Comparison of ENCODE assay signal across 8 cellular contexts in the genomic region with DNA sequence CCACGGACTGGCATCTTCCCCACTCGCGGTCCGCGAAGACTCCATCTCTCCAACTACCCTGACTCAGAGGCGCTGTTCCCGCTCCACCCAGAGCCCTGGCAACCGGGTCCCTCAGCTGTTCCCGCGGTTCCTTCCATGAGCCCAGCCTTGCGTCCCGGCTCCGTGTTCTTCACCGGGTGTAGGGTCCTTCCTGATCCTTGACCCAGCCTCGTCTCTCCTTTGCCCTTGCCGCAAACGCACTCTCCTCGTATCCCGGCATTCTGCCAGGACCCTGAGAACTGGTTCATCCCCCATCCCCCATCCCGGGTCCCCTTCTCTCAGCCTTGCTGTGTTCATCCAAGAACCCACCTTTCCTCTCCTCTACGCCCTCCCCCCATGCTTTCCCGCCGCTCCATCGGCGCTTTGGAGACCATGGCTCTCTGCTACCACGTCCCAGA. TPM values are rescaled to one million over a fixed set of nuclear protein-coding genes. Genes with fewer than 3 reads are reported as not detected.
DNase-seq lines count a peak whose midpoint lies in the region; ATAC-seq and TF ChIP-seq lines count a peak whose summit lies in the region.

No MANE protein-coding gene starts in this region.

- H3K27ac Mint-ChIP-seq in H9: no peak overlapping the region
- H3K27ac Mint-ChIP-seq in activated CD8-positive, alpha-beta memory T cell treated with anti-CD3 and anti-CD28 coated beads, Interleukin-2, amount 10 ng/mL, durations not matched to agents 7 days and 5 days: no peak overlapping the region

- peaks cover 0 to 5% of the 10 kb centered on the region in 2 experiments; a peak in 3 of 5 replicates for H3K9me3 Mint-ChIP-seq in H9
- H3K9me3 Mint-ChIP-seq in activated CD8-positive, alpha-beta memory T cell treated with anti-CD3 and anti-CD28 coated beads, Interleukin-2, amount 10 ng/mL, durations not matched to agents 7 days and 5 days (ENCODE audit: low read depth): no peaks in the 10 kb centered on the region

- peak overlapping the region; percentile 59 to 92 for H3K4me3 Mint-ChIP-seq in H9
- peak overlapping the region; percentile 68 for H3K4me3 Mint-ChIP-seq in activated CD8-positive, alpha-beta memory T cell treated with anti-CD3 and anti-CD28 coated beads, Interleukin-2, amount 10 ng/mL, durations not matched to agents 7 days and 5 days

- H3K9ac ChIP-seq in H9 (ENCODE audit: extremely low read depth, insufficient read length, low read length): no peak overlapping the region

- H3K23ac ChIP-seq in H9 (ENCODE audit: insufficient read length, low read depth, low read length): no peak overlapping the region

- H4K5ac ChIP-seq in H9 (ENCODE audit: insufficient read length, low read depth, low read length): no peak overlapping the region

- no peak overlapping the region for H2BK20ac ChIP-seq in H9 (ENCODE audit: low read depth, low read length, poor library complexity, severe bottlenecking)

- peaks cover 13 to 44% of the 10 kb centered on the region in 2 experiments for H3K4me1 Mint-ChIP-seq in H9
- H3K4me1 Mint-ChIP-seq in activated CD8-positive, alpha-beta memory T cell treated with anti-CD3 and anti-CD28 coated beads, Interleukin-2, amount 10 ng/mL, durations not matched to agents 7 days and 5 days: peaks cover 74% of the 10 kb centered on the region

- H2BK15ac ChIP-seq in H9 (ENCODE audit: low read depth, low read length): no peak overlapping the region

- H3K36me3 Mint-ChIP-seq in H9 (ENCODE audit: insufficient read depth in 1 of 3, low read depth in 3 of 3): peaks cover 0 to 1% (median 0%) of the 10 kb centered on the region in 3 experiments; a peak in 3 of 7 replicates
- H3K36me3 Mint-ChIP-seq in activated CD8-positive, alpha-beta memory T cell treated with anti-CD3 and anti-CD28 coated beads, Interleukin-2, amount 10 ng/mL, durations not matched to agents 7 days and 5 days: peaks cover 11% of the 10 kb centered on the region

- peaks cover 39% of the 10 kb centered on the region for H3K23me2 ChIP-seq in H9 (ENCODE audit: insufficient read length, low read depth, low read length, poor library complexity, severe bottlenecking)

- H2AFZ ChIP-seq in ACC112 (ENCODE audit: low read length, unreplicated experiment) (peak overlapping the region; percentile 58), H9 (ENCODE audit: low read length) (no peak overlapping the region)

- H3K4me2 ChIP-seq in H9 (ENCODE audit: insufficient read depth, insufficient read length, low read length): peak overlapping the region; percentile 92

- no peak overlapping the region for H2BK120ac ChIP-seq in H9 (ENCODE audit: low read depth, low read length, poor library complexity, severe bottlenecking)

- H2BK12ac ChIP-seq in H9 (ENCODE audit: insufficient read length, low read depth, low read length): no peak overlapping the region

- H3T11ph ChIP-seq in H9 (ENCODE audit: low read length): no peak overlapping the region

- H3K79me1 ChIP-seq in H9 (ENCODE audit: insufficient read depth, low read depth, low read length, poor library complexity, severe bottlenecking): no peaks in the 10 kb centered on the region

- H4K8ac ChIP-seq in H9 (replicated peaks; ENCODE audit: insufficient read length, low read depth, low read length): no peak overlapping the region

- H3K56ac ChIP-seq in H9 (ENCODE audit: insufficient read length, low read depth, low read length): no peak overlapping the region

- H3K4me3 ChIP-seq in ACC112 (ENCODE audit: low read depth, low read length) (peak overlapping the region; percentile 85), iPS-18c (ENCODE audit: insufficient read depth, low read depth, low read length) (peak overlapping the region; percentile 60)

- no peak overlapping the region for H3K18ac ChIP-seq in H9 (ENCODE audit: insufficient read length, low read depth, low read length)

- peaks cover 3% of the 10 kb centered on the region; the same call in 1 of the 2 replicates for H3K36me3 ChIP-seq in ACC112 (ENCODE audit: insufficient read depth, low read length)

- DNase-seq in H9 (peak; percentile 55), medulla oblongata (ENCODE audit: extremely low spot score) (no peak)
- DNase-seq in activated CD8-positive, alpha-beta memory T cell treated with anti-CD3 and anti-CD28 coated beads, Interleukin-2, amount 10 ng/mL, durations not matched to agents 7 days and 5 days: no peak
- DNase-seq in stimulated activated CD4-positive, alpha-beta T cell treated with anti-CD3 and anti-CD28 coated beads, Interleukin-1b, Interleukin-23, amount 100 ng/mL, for 48 hours: no peak

- no CpG with 5 or more reads among the region's 26 CpGs for WGBS in H9 (ENCODE audit: extremely low coverage, insufficient read length, low lambda C conversion rate)

- no peak overlapping the region for H2AK5ac ChIP-seq in H9 (ENCODE audit: insufficient read length, low read length)

- no peaks in the 10 kb centered on the region for H4K20me1 ChIP-seq in H9 (ENCODE audit: control insufficient read depth, insufficient read depth, insufficient read length)

- no peak overlapping the region for H2BK5ac ChIP-seq in H9 (ENCODE audit: insufficient read length, low read length)

- H3K79me2 ChIP-seq in ACC112 (ENCODE audit: control insufficient read depth, insufficient read depth, low read length, unreplicated experiment) (no peaks in the 10 kb centered on the region), H9 (ENCODE audit: insufficient read depth, low read length) (no peaks in the 10 kb centered on the region)

- H3K4ac ChIP-seq in H9 (ENCODE audit: low read depth, low read length): no peak overlapping the region

- no peak for TF ChIP-seq CTCF in H9 (conservative IDR thresholded peaks at IDR 0.05)

- H3K9me3 ChIP-seq in H9 (ENCODE audit: control insufficient read depth, low read depth, low read length): no peaks in the 10 kb centered on the region
- peaks cover 5% of the 10 kb centered on the region for H3K9me3 ChIP-seq in iPS-18c (ENCODE audit: control insufficient read depth, insufficient read depth, low read length)

- no peak for ATAC-seq in activated CD8-positive, alpha-beta memory T cell treated with anti-CD3 and anti-CD28 coated beads, Interleukin-2, amount 10 ng/mL, durations not matched to agents 7 days and 5 days
- no peak for ATAC-seq in GM21619 (IDR thresholded peaks at IDR 0.05; ENCODE audit: unreplicated experiment)
- no peak for ATAC-seq in activated CD4-positive, CD25-positive, alpha-beta regulatory T cell treated with anti-CD3 and anti-CD28 coated beads, Interleukin-2, amount 50 U/mL, for 24 hours

- CTCF ChIA-PET in activated CD8-positive, alpha-beta memory T cell treated with anti-CD3 and anti-CD28 coated beads, Interleukin-2, amount 10 ng/mL, durations not matched to agents 7 days and 5 days (lab: Charles Lee): interaction anchor here (1.1 to 10.1 kb wide), 5 partner anchors 10 to 136 kb away, joined by 3 to 116 read pairs (median 9); partner anchors contain the start of gene ICAM1

- H3K27me3 Mint-ChIP-seq in H9 (ENCODE audit: low read depth): peaks cover 99% of the 10 kb centered on the region
- peaks cover 74% of the 10 kb centered on the region for H3K27me3 Mint-ChIP-seq in activated CD8-positive, alpha-beta memory T cell treated with anti-CD3 and anti-CD28 coated beads, Interleukin-2, amount 10 ng/mL, durations not matched to agents 7 days and 5 days

- H3K27ac ChIP-seq in ACC112 (ENCODE audit: low read depth, low read length) (0 out of 2 replicates have a peak overlapping the region, but pooled peaks have one; percentile 13), H9 (ENCODE audit: insufficient read length, low read depth, low read length) (no peak overlapping the region)

- H3K14ac ChIP-seq in H9 (ENCODE audit: insufficient read depth, low read length): no peak overlapping the region

- H3K27me3 ChIP-seq in ACC112 (ENCODE audit: insufficient read depth, low read length) (0 out of 2 replicates have a peak, but pooled peaks cover 3% of the 10 kb centered on the region), H9 (ENCODE audit: insufficient read depth, low read length) (peaks cover 62% of the 10 kb centered on the region)

- H3K4me1 ChIP-seq in ACC112 (ENCODE audit: control insufficient read depth, insufficient read depth, low read length, unreplicated experiment) (no peaks in the 10 kb centered on the region), H9 (ENCODE audit: insufficient read depth, low read length) (no peaks in the 10 kb centered on the region; the same call in 1 of the 2 replicates)

- H4K91ac ChIP-seq in H9 (ENCODE audit: insufficient read length, low read depth, low read length): no peak overlapping the region

RNA-seq across cellular contexts. Expression of gene ICAM5, which starts 0.7 kb away (rescaled TPM):
- total RNA-seq in H9 (2021): 1.4 and 1.6 TPM in 2 replicates
- under 1 TPM; 0.41 to 0.84 TPM for total RNA-seq in activated CD8-positive, alpha-beta memory T cell treated with anti-CD3 and anti-CD28 coated beads, Interleukin-2, amount 10 ng/mL, durations not matched to agents 7 days and 5 days

RNA-seq across cellular contexts. Expression of gene ICAM4, which starts 3.7 kb away (rescaled TPM):
- 1.1 TPM in 2 replicates for total RNA-seq in H9 (2021)
- total RNA-seq in activated CD8-positive, alpha-beta memory T cell treated with anti-CD3 and anti-CD28 coated beads, Interleukin-2, amount 10 ng/mL, durations not matched to agents 7 days and 5 days: under 1 TPM; 0.89 to 0.99 TPM

RNA-seq across cellular contexts. Expression of gene ZGLP1, which starts 19.2 kb away (rescaled TPM):
- 6.9 and 7.0 TPM in 2 replicates for total RNA-seq in H9 (2021)
- total RNA-seq in activated CD8-positive, alpha-beta memory T cell treated with anti-CD3 and anti-CD28 coated beads, Interleukin-2, amount 10 ng/mL, durations not matched to agents 7 days and 5 days: 1 to 10 TPM in 1 of 2 experiments, under 1 TPM in 1; 0.93 to 3.3 TPM

RNA-seq across cellular contexts. Expression of gene ICAM1, which starts 19.5 kb away (rescaled TPM):
- 2.1 and 2.3 TPM in 2 replicates for total RNA-seq in H9 (2021)
- total RNA-seq in activated CD8-positive, alpha-beta memory T cell treated with anti-CD3 and anti-CD28 coated beads, Interleukin-2, amount 10 ng/mL, durations not matched to agents 7 days and 5 days: 10 to 100 TPM; 17.7 to 31.5 TPM

RNA-seq across cellular contexts. Expression of gene FDX2, which starts 25.4 kb away (rescaled TPM):
- 26.8 and 27.7 TPM in 2 replicates for total RNA-seq in H9 (2021)
- 10 to 100 TPM in 1 of 2 experiments, 1 to 10 TPM in 1; 7.4 to 11.1 TPM for total RNA-seq in activated CD8-positive, alpha-beta memory T cell treated with anti-CD3 and anti-CD28 coated beads, Interleukin-2, amount 10 ng/mL, durations not matched to agents 7 days and 5 days
